Comparison of ENCODE assay signal across 1 cellular context in the genomic region with DNA sequence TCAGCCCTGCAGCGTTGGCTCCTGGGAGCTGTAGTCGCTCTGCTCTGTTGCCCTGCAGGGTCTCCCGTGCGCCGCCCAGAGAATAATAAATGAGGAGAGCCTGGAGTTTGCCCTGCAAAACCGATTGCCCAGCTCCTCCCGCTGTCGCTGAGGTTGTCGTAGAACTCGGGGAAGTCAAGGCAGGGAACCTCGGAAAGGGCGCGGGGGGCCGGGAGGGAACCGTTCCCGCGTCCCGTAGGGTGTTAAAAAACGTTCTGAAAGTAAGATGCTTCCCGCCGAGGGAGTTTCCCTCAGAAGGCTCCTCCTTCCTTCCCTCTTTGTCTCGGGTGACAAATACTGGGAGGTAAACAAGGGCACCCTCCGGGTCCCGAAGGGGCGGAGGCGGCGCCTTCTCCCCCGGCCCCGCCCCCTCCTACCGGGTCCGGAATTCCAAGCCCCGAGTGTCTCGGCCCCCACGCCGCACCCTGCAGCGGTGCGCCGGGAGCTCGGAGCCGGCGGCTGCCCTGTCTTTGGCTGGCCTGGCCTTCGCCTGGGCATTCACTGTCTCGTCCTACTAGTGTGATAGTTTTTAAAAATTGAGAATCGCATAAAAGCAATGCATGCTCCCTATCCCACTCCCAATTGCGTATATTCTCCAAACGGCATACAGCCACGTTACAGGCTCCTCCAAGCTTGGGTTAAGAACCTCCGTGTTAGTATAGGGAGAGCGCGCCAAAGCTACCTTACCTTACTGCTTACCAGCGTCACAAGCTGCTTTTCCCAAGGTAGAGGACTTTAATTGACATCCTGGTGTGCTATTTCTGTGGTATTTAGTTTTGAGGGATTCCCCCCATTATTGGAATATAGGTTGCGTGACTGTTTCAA.
TF ChIP-seq lines count a peak whose summit lies in the region.

No MANE protein-coding gene starts in this region.

TF ChIP-seq in WTC11, 78 proteins besides CTCF, POLR2A, EP300 and RAD21 (continued from another document):
- TF ChIP-seq ARID4B (CRISPR knock-in tag; IDR thresholded peaks at IDR 0.05; ENCODE audit: borderline replicate concordance) = 0 out of 2 replicates have a peak, but pooled peaks have one; percentile 19
- TF ChIP-seq, protein P1, sequence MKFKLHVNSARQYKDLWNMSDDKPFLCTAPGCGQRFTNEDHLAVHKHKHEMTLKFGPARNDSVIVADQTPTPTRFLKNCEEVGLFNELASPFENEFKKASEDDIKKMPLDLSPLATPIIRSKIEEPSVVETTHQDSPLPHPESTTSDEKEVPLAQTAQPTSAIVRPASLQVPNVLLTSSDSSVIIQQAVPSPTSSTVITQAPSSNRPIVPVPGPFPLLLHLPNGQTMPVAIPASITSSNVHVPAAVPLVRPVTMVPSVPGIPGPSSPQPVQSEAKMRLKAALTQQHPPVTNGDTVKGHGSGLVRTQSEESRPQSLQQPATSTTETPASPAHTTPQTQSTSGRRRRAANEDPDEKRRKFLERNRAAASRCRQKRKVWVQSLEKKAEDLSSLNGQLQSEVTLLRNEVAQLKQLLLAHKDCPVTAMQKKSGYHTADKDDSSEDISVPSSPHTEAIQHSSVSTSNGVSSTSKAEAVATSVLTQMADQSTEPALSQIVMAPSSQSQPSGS (CRISPR knock-in tag; IDR thresholded peaks at IDR 0.05; ENCODE audit: borderline replicate concordance, low read depth) = no peak
- TF ChIP-seq, protein P2, sequence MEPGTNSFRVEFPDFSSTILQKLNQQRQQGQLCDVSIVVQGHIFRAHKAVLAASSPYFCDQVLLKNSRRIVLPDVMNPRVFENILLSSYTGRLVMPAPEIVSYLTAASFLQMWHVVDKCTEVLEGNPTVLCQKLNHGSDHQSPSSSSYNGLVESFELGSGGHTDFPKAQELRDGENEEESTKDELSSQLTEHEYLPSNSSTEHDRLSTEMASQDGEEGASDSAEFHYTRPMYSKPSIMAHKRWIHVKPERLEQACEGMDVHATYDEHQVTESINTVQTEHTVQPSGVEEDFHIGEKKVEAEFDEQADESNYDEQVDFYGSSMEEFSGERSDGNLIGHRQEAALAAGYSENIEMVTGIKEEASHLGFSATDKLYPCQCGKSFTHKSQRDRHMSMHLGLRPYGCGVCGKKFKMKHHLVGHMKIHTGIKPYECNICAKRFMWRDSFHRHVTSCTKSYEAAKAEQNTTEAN (CRISPR knock-in tag; IDR thresholded peaks at IDR 0.05) = peak; percentile 60; the same call in 1 of the 2 replicates
- 0 out of 2 replicates have a peak, but pooled peaks have one; percentile 16 for TF ChIP-seq ETV6 (CRISPR knock-in tag; IDR thresholded peaks at IDR 0.05)
- no peak for TF ChIP-seq ATF1 (CRISPR knock-in tag; IDR thresholded peaks at IDR 0.05)
- TF ChIP-seq ZNF138 (CRISPR knock-in tag; conservative IDR thresholded peaks at IDR 0.05) = no peak
- TF ChIP-seq ZNF317 (CRISPR knock-in tag; IDR thresholded peaks at IDR 0.05; ENCODE audit: borderline replicate concordance, low read depth) = no peak
- TF ChIP-seq RORB (CRISPR knock-in tag; IDR thresholded peaks at IDR 0.05) = no peak
- no peak for TF ChIP-seq NFE2L1 (CRISPR knock-in tag; IDR thresholded peaks at IDR 0.05)
- TF ChIP-seq USF2 (CRISPR knock-in tag; IDR thresholded peaks at IDR 0.05) = no peak
- TF ChIP-seq ZNF281 (CRISPR knock-in tag; IDR thresholded peaks at IDR 0.05) = 0 out of 2 replicates have a peak, but pooled peaks have one; percentile 18
- no peak for TF ChIP-seq ZNF396 (CRISPR knock-in tag; IDR thresholded peaks at IDR 0.05; ENCODE audit: borderline replicate concordance)
- TF ChIP-seq JAZF1 (CRISPR knock-in tag; IDR thresholded peaks at IDR 0.05) = no peak
- TF ChIP-seq NR1H2 (CRISPR knock-in tag; IDR thresholded peaks at IDR 0.05) = no peak
- no peak for TF ChIP-seq TEAD4 (CRISPR knock-in tag; IDR thresholded peaks at IDR 0.05)
- TF ChIP-seq NR3C1 (CRISPR knock-in tag; conservative IDR thresholded peaks at IDR 0.05; ENCODE audit: low read depth) = no peak
- no peak for TF ChIP-seq ATF3 (CRISPR knock-in tag; conservative IDR thresholded peaks at IDR 0.05)
